1 cellular context compared by ENCODE assay signal in the genomic region with DNA sequence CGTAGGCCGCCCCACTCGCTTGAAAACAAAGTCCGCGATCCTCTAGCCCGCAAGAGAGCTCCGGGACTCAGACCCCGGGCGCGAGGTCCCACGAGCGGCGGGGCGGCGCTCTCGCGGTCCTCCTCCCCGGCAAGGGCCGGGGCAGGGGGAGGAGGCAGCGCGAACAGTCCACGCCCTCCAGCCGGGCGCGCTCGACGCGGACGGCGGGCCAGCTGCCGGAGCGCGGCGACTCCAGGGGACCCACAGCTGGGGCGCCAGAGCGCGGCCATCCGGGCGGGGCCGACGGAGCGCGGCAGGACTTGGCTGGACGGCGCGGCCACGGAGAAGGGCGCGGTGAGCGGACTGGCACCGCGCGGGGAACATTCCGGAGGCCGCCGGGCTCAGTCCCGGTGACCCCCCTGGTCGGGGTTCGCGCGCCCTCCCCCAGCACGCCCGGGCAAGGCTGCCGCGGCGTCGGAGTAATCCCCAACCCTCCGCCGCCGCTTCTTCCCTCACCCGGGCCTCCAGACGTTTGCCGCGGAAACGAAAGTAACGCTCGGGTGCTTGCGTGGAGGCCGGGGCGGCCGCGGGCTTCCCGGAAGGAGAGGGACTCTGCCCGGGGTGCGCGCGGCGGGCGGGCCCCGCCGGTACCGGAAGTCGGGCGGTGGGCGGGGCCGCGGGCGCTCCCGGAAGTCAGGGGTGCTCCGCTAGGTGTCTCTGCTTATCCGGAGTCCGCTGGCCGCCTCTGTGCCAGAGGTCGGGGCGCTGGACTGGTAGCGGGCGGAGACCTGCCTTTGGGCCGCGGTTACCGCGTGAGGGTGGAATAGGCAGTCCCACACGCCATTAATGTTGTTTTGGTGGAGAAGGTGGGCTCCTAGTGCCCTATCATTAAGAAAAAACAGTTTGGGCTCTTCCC.
A peak's percentile ranks its signal among the peaks of the same experiment; 100 is the strongest.
TF ChIP-seq lines count a peak whose summit lies in the region.

A gene (plus strand): TSS at position 166 of the 895 bp plus-strand sequence. CDS start 8,330 bp downstream, outside the sequence.

TF ChIP-seq in K562, 482 proteins besides CTCF, POLR2A, EP300 and RAD21 (continued from another document and continues in another):
- TF ChIP-seq, protein P1, sequence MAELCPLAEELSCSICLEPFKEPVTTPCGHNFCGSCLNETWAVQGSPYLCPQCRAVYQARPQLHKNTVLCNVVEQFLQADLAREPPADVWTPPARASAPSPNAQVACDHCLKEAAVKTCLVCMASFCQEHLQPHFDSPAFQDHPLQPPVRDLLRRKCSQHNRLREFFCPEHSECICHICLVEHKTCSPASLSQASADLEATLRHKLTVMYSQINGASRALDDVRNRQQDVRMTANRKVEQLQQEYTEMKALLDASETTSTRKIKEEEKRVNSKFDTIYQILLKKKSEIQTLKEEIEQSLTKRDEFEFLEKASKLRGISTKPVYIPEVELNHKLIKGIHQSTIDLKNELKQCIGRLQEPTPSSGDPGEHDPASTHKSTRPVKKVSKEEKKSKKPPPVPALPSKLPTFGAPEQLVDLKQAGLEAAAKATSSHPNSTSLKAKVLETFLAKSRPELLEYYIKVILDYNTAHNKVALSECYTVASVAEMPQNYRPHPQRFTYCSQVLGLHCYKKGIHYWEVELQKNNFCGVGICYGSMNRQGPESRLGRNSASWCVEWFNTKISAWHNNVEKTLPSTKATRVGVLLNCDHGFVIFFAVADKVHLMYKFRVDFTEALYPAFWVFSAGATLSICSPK (IDR thresholded peaks at IDR 0.05; ENCODE audit: borderline replicate concordance): no peak
- TF ChIP-seq KDM5B (IDR thresholded peaks at IDR 0.05; ENCODE audit: insufficient replicate concordance, low read depth, low read length) (peak; percentile 93), CREBBP (IDR thresholded peaks at IDR 0.05; ENCODE audit: low read depth, low read length) (no peak), NR1H2 (CRISPR knock-in tag; IDR thresholded peaks at IDR 0.05) (no peak), ZNF316 (IDR thresholded peaks at IDR 0.05) (no peak), RAD51 (IDR thresholded peaks at IDR 0.05; ENCODE audit: borderline replicate concordance, low read depth) (no peak), NFIX (CRISPR knock-in tag; IDR thresholded peaks at IDR 0.05; ENCODE audit: low read depth) (no peak), ZBTB1 (CRISPR knock-in tag; IDR thresholded peaks at IDR 0.05; ENCODE audit: borderline replicate concordance, low read depth) (peak; percentile 74; the same call in 1 of the 2 replicates), SP2 (IDR thresholded peaks at IDR 0.05; ENCODE audit: extremely low read depth, low read depth, low read length, poor library complexity, severe bottlenecking) (no peak), OTX1 (CRISPR knock-in tag; IDR thresholded peaks at IDR 0.05) (no peak; the same call in 1 of the 2 replicates), ZNF644 (tag; IDR thresholded peaks at IDR 0.05; ENCODE audit: low read depth) (no peak; the same call in none of the 2 replicates), SMARCE1 (IDR thresholded peaks at IDR 0.05) (peak; percentile 44; the same call in 1 of the 2 replicates), NCOA2 (IDR thresholded peaks at IDR 0.05; ENCODE audit: partially characterized antibody in 2 of 2) (no peak), PHB (CRISPR knock-in tag; IDR thresholded peaks at IDR 0.05) (peak; percentile 77; the same call in 1 of the 2 replicates), XRCC3 (IDR thresholded peaks at IDR 0.05) (no peak), TCF7L2 (IDR thresholded peaks at IDR 0.05; ENCODE audit: low read depth, low read length) (no peak), GATAD2A (IDR thresholded peaks at IDR 0.05) (peak; percentile 95), SREBF1 (IDR thresholded peaks at IDR 0.05; ENCODE audit: borderline replicate concordance, low read depth, low read length) (no peak), PHB2 (IDR thresholded peaks at IDR 0.05; ENCODE audit: low read depth) (no peak), ZNF668 (CRISPR knock-in tag; IDR thresholded peaks at IDR 0.05) (no peak), KAT8 (IDR thresholded peaks at IDR 0.05; ENCODE audit: low read depth) (no peak), CHD2 (IDR thresholded peaks at IDR 0.05; ENCODE audit: low read depth, low read length) (peak; percentile 53; the same call in 1 of the 2 replicates), ZNF140 (CRISPR knock-in tag; IDR thresholded peaks at IDR 0.05) (no peak), ELF2 (CRISPR knock-in tag; IDR thresholded peaks at IDR 0.05) (peak; percentile 94), NCOA1 (IDR thresholded peaks at IDR 0.05; ENCODE audit: low read depth) (no peak; the same call in 1 of the 2 replicates), ZNF830 (CRISPR knock-in tag; IDR thresholded peaks at IDR 0.05) (peak; percentile 70; the same call in 1 of the 2 replicates), HMG20B (CRISPR knock-in tag; IDR thresholded peaks at IDR 0.05) (no peak), CC2D1A (IDR thresholded peaks at IDR 0.05) (no peak), PML (IDR thresholded peaks at IDR 0.05; ENCODE audit: low read length) (peak; percentile 85), FOXP1 (CRISPR knock-in tag; IDR thresholded peaks at IDR 0.05) (no peak), PURB (CRISPR knock-in tag; IDR thresholded peaks at IDR 0.05; ENCODE audit: low read depth) (no peak), NCOA4 (IDR thresholded peaks at IDR 0.05; ENCODE audit: partially characterized antibody) (no peak), ZNF707 (CRISPR knock-in tag; conservative IDR thresholded peaks at IDR 0.05) (no peak), ZNF174 (CRISPR knock-in tag; IDR thresholded peaks at IDR 0.05) (no peak), THRAP3 (IDR thresholded peaks at IDR 0.05; ENCODE audit: borderline replicate concordance) (no peak), ZNF384 (IDR thresholded peaks at IDR 0.05; ENCODE audit: low read depth, low read length) (no peak), TCF3 (CRISPR knock-in tag; IDR thresholded peaks at IDR 0.05) (peak; percentile 36; the same call in 1 of the 2 replicates), ZNF165 (CRISPR knock-in tag; IDR thresholded peaks at IDR 0.05; ENCODE audit: borderline replicate concordance) (peak; percentile 45; the same call in 1 of the 2 replicates), SMARCB1 (IDR thresholded peaks at IDR 0.05; ENCODE audit: insufficient read length, low read depth) (no peak)
- TF ChIP-seq, protein P2, sequence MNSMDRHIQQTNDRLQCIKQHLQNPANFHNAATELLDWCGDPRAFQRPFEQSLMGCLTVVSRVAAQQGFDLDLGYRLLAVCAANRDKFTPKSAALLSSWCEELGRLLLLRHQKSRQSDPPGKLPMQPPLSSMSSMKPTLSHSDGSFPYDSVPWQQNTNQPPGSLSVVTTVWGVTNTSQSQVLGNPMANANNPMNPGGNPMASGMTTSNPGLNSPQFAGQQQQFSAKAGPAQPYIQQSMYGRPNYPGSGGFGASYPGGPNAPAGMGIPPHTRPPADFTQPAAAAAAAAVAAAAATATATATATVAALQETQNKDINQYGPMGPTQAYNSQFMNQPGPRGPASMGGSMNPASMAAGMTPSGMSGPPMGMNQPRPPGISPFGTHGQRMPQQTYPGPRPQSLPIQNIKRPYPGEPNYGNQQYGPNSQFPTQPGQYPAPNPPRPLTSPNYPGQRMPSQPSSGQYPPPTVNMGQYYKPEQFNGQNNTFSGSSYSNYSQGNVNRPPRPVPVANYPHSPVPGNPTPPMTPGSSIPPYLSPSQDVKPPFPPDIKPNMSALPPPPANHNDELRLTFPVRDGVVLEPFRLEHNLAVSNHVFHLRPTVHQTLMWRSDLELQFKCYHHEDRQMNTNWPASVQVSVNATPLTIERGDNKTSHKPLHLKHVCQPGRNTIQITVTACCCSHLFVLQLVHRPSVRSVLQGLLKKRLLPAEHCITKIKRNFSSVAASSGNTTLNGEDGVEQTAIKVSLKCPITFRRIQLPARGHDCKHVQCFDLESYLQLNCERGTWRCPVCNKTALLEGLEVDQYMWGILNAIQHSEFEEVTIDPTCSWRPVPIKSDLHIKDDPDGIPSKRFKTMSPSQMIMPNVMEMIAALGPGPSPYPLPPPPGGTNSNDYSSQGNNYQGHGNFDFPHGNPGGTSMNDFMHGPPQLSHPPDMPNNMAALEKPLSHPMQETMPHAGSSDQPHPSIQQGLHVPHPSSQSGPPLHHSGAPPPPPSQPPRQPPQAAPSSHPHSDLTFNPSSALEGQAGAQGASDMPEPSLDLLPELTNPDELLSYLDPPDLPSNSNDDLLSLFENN (IDR thresholded peaks at IDR 0.05; ENCODE audit: low read depth in 2 of 2, low read length in 2 of 2): 0 out of 4 replicates have a peak, but pooled peaks of 1 of the 2 experiments have one; percentile 57
- TF ChIP-seq, protein P3, sequence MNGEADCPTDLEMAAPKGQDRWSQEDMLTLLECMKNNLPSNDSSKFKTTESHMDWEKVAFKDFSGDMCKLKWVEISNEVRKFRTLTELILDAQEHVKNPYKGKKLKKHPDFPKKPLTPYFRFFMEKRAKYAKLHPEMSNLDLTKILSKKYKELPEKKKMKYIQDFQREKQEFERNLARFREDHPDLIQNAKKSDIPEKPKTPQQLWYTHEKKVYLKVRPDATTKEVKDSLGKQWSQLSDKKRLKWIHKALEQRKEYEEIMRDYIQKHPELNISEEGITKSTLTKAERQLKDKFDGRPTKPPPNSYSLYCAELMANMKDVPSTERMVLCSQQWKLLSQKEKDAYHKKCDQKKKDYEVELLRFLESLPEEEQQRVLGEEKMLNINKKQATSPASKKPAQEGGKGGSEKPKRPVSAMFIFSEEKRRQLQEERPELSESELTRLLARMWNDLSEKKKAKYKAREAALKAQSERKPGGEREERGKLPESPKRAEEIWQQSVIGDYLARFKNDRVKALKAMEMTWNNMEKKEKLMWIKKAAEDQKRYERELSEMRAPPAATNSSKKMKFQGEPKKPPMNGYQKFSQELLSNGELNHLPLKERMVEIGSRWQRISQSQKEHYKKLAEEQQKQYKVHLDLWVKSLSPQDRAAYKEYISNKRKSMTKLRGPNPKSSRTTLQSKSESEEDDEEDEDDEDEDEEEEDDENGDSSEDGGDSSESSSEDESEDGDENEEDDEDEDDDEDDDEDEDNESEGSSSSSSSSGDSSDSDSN (IDR thresholded peaks at IDR 0.05; ENCODE audit: borderline replicate concordance in 1 of 2, low read depth in 2 of 2, low read length in 2 of 2): peak; percentile 81 to 89; a peak in 3 of 4 replicates
- TF ChIP-seq, protein P4, sequence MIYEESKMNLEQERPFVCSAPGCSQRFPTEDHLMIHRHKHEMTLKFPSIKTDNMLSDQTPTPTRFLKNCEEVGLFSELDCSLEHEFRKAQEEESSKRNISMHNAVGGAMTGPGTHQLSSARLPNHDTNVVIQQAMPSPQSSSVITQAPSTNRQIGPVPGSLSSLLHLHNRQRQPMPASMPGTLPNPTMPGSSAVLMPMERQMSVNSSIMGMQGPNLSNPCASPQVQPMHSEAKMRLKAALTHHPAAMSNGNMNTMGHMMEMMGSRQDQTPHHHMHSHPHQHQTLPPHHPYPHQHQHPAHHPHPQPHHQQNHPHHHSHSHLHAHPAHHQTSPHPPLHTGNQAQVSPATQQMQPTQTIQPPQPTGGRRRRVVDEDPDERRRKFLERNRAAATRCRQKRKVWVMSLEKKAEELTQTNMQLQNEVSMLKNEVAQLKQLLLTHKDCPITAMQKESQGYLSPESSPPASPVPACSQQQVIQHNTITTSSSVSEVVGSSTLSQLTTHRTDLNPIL (CRISPR knock-in tag; IDR thresholded peaks at IDR 0.05): no peak
- TF ChIP-seq, protein P5, sequence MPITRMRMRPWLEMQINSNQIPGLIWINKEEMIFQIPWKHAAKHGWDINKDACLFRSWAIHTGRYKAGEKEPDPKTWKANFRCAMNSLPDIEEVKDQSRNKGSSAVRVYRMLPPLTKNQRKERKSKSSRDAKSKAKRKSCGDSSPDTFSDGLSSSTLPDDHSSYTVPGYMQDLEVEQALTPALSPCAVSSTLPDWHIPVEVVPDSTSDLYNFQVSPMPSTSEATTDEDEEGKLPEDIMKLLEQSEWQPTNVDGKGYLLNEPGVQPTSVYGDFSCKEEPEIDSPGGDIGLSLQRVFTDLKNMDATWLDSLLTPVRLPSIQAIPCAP (CRISPR knock-in tag; IDR thresholded peaks at IDR 0.05; ENCODE audit: borderline replicate concordance): no peak
- TF ChIP-seq, protein P6, sequence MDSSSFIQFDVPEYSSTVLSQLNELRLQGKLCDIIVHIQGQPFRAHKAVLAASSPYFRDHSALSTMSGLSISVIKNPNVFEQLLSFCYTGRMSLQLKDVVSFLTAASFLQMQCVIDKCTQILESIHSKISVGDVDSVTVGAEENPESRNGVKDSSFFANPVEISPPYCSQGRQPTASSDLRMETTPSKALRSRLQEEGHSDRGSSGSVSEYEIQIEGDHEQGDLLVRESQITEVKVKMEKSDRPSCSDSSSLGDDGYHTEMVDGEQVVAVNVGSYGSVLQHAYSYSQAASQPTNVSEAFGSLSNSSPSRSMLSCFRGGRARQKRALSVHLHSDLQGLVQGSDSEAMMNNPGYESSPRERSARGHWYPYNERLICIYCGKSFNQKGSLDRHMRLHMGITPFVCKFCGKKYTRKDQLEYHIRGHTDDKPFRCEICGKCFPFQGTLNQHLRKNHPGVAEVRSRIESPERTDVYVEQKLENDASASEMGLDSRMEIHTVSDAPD (CRISPR knock-in tag; IDR thresholded peaks at IDR 0.05): no peak
- TF ChIP-seq, protein P7, sequence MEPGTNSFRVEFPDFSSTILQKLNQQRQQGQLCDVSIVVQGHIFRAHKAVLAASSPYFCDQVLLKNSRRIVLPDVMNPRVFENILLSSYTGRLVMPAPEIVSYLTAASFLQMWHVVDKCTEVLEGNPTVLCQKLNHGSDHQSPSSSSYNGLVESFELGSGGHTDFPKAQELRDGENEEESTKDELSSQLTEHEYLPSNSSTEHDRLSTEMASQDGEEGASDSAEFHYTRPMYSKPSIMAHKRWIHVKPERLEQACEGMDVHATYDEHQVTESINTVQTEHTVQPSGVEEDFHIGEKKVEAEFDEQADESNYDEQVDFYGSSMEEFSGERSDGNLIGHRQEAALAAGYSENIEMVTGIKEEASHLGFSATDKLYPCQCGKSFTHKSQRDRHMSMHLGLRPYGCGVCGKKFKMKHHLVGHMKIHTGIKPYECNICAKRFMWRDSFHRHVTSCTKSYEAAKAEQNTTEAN (CRISPR knock-in tag; IDR thresholded peaks at IDR 0.05): no peak
- TF ChIP-seq, protein P8, sequence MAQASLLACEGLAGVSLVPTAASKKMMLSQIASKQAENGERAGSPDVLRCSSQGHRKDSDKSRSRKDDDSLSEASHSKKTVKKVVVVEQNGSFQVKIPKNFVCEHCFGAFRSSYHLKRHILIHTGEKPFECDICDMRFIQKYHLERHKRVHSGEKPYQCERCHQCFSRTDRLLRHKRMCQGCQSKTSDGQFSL (CRISPR knock-in tag; IDR thresholded peaks at IDR 0.05): no peak
- TF ChIP-seq, protein P8 (tag; IDR thresholded peaks at IDR 0.05): no peak
